In genomic region chr16:65061263-65061662, GRCh38 we compare ENCODE assay signal across 30 cellular contexts.
"Had no signal": no experiment of that assay in that cellular context is flagged by ENCODE, and none has a peak within 500 bp of the region (broad histone marks: within the 10 kb centered on the region; RNA-seq: fewer than 3 reads in every experiment).

No MANE protein-coding gene starts in this region.

- H3K9me3 Mint-ChIP-seq: activated naive CD8-positive, alpha-beta T cell treated with anti-CD3 and anti-CD28 coated beads for 36 hours had no signal

- H3K9me3 ChIP-seq: ascending aorta, body of pancreas, breast epithelium, MG63 had no signal

- H3K36me3 ChIP-seq: ascending aorta, breast epithelium, MG63 had no signal

- ATAC-seq: activated CD8-positive, alpha-beta T cell treated with anti-CD3 and anti-CD28 coated beads for 36 hours; activated T-cell treated with anti-CD3 and anti-CD28 coated beads, Interleukin-2, amount 50 U/mL, for 72 hours; activated T-helper 17 cell treated with anti-CD3 and anti-CD28 coated beads, Interleukin-2, amount 50 U/mL, for 72 hours; body of pancreas had no signal

- H3K27ac Mint-ChIP-seq: activated CD4-positive, alpha-beta T cell treated with anti-CD3 and anti-CD28 coated beads, Interleukin-2, amount 10 ng/mL, durations not matched to agents 24 days and 14 days; activated CD8-positive, alpha-beta T cell treated with anti-CD3 and anti-CD28 coated beads for 36 hours; activated naive CD8-positive, alpha-beta T cell treated with anti-CD3 and anti-CD28 coated beads for 36 hours; activated T-cell treated with anti-CD3 and anti-CD28 coated beads, Interleukin-2, amount 50 U/mL, for 72 hours; activated T-helper 17 cell treated with anti-CD3 and anti-CD28 coated beads, Interleukin-2, amount 50 U/mL, for 72 hours had no signal

- H3K4me3 Mint-ChIP-seq: activated CD4-positive, alpha-beta T cell treated with anti-CD3 and anti-CD28 coated beads, Interleukin-2, amount 10 ng/mL, durations not matched to agents 24 days and 14 days; activated CD8-positive, alpha-beta T cell treated with anti-CD3 and anti-CD28 coated beads for 36 hours; activated naive CD8-positive, alpha-beta T cell treated with anti-CD3 and anti-CD28 coated beads for 36 hours; activated T-cell treated with anti-CD3 and anti-CD28 coated beads, Interleukin-2, amount 50 U/mL, for 72 hours; activated T-helper 17 cell treated with anti-CD3 and anti-CD28 coated beads, Interleukin-2, amount 50 U/mL, for 72 hours had no signal

- H3K27me3 ChIP-seq: ascending aorta, body of pancreas, breast epithelium, MG63 had no signal

- H3K4me3 ChIP-seq: ascending aorta, body of pancreas, breast epithelium, MG63, PC-9 had no signal

- H3K4me2 ChIP-seq: PC-9 had no signal

- H3K27ac ChIP-seq: ascending aorta, body of pancreas, breast epithelium, PC-9 had no signal

- DNase-seq: activated CD4-positive, alpha-beta T cell treated with anti-CD3 and anti-CD28 coated beads, Interleukin-2, amount 10 ng/mL, durations not matched to agents 24 days and 14 days; activated CD4-positive, alpha-beta T cell treated with anti-CD3 and anti-CD28 coated beads, Interleukin-2, amount 50 U/mL, for 4 hours; activated CD8-positive, alpha-beta T cell treated with anti-CD3 and anti-CD28 coated beads for 36 hours; activated effector memory CD4-positive, alpha-beta T cell treated with anti-CD3 and anti-CD28 coated beads, Interleukin-2, amount 50 U/mL, for 16 hours; activated naive CD4-positive, alpha-beta T cell; activated naive CD4-positive, alpha-beta T cell treated with anti-CD3 and anti-CD28 coated beads, Interleukin-2, amount 50 U/mL, for 16 hours; activated naive CD8-positive, alpha-beta T cell treated with anti-CD3 and anti-CD28 coated beads for 36 hours; activated T-cell treated with anti-CD3 and anti-CD28 coated beads, Interleukin-2, amount 50 U/mL, for 1 hour; activated T-cell treated with anti-CD3 and anti-CD28 coated beads, Interleukin-2, amount 50 U/mL, for 72 hours; amniotic stem cell; body of pancreas; Kasumi-1; KG1; MG63; NCI-H1048; NCI-H1105 treated with DMSO at 0.1 percent for 48 hours; NCI-H1436; NCI-H1694 treated with DMSO at 0.1 percent for 48 hours; NCI-H2029; NCI-H345; NCI-H524 treated with DMSO at 0.1 percent for 48 hours; NCI-H748 treated with DMSO at 0.1 percent for 48 hours; PC-9; Right ventricle myocardium superior; T1000 had no signal

- H3K36me3 Mint-ChIP-seq: activated naive CD8-positive, alpha-beta T cell treated with anti-CD3 and anti-CD28 coated beads for 36 hours had no signal

- H3K27me3 Mint-ChIP-seq: activated CD4-positive, alpha-beta T cell treated with anti-CD3 and anti-CD28 coated beads, Interleukin-2, amount 10 ng/mL, durations not matched to agents 24 days and 14 days; activated T-helper 17 cell treated with anti-CD3 and anti-CD28 coated beads, Interleukin-2, amount 50 U/mL, for 72 hours had no signal

- FAIRE-seq: RCC 7860, TTC549 had no signal

- H3K4me1 Mint-ChIP-seq: activated CD4-positive, alpha-beta T cell treated with anti-CD3 and anti-CD28 coated beads, Interleukin-2, amount 10 ng/mL, durations not matched to agents 24 days and 14 days; activated naive CD8-positive, alpha-beta T cell treated with anti-CD3 and anti-CD28 coated beads for 36 hours; activated T-helper 17 cell treated with anti-CD3 and anti-CD28 coated beads, Interleukin-2, amount 50 U/mL, for 72 hours had no signal

- H3K4me1 ChIP-seq: ascending aorta, body of pancreas, breast epithelium had no signal

- H2AFZ ChIP-seq: PC-9 had no signal
